Comparison of ENCODE assay signal across 27 cellular contexts in the genomic region with DNA sequence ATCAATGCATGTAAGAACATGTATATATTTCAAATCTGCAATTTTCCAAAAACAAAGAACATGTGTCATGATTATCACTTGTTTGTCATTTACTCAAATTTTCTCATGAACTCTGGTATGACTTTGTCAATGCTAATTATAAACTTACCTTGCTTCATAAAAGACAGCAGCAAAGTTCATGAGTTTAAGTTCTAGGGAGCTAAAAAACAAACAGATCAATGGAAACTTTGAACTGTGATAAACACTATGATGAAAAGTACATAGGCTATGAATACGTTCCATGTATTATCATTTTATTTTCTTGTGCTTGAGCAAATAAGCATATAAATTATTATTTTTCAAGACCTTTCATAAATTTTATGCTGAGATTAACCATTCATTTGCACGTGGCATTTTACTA.
"Had no signal": no experiment of that assay in that cellular context is flagged by ENCODE, and none has a peak within 500 bp of the region (broad histone marks: within the 10 kb centered on the region; RNA-seq: fewer than 3 reads in every experiment).

No MANE protein-coding gene starts in this region.

- H3K9me3 ChIP-seq: suprapubic skin, testis, thoracic aorta, thyroid gland, tibial artery, tibial nerve, transverse colon, upper lobe of left lung, upper lobe of right lung, uterus, vagina had no signal

- H3K4me1 ChIP-seq: stomach, suprapubic skin, testis, thyroid gland, tibial artery, tibial nerve, transverse colon, upper lobe of left lung, upper lobe of right lung, uterus, vagina had no signal

- FAIRE-seq: urothelium cell line had no signal

- H3K4me3 ChIP-seq: stomach, suprapubic skin, testis, thoracic aorta, thyroid gland, tibial artery, tibial nerve, transverse colon, upper lobe of left lung, upper lobe of right lung, uterus, vagina had no signal

- DNase-seq: stimulated activated CD4-positive, alpha-beta T cell treated with anti-CD3 and anti-CD28 coated beads, Interleukin-2, amount 100 ng/mL, for 48 hours; stimulated activated CD4-positive, alpha-beta T cell treated with anti-CD3 and anti-CD28 coated beads, Interleukin-4, amount 100 ng/mL, for 1 hour; stimulated activated CD4-positive, alpha-beta T cell treated with anti-CD3 and anti-CD28 coated beads, Interleukin-4, amount 100 ng/mL, for 24 hours; stimulated activated CD4-positive, alpha-beta T cell treated with anti-CD3 and anti-CD28 coated beads, Interleukin-4, amount 100 ng/mL, for 4 hours; stimulated activated CD8-positive, alpha-beta memory T cell treated with anti-CD3 and anti-CD28 coated beads, Interleukin-4, amount 100 ng/mL, for 48 hours; stimulated activated naive B cell treated with anti-CD40 and anti-IgM and Interleukin-4, amounts not matched to agents 10 μg/mL and 1 μg/mL and 100 μg/mL, for 72 hours; stimulated activated naive CD4-positive, alpha-beta T cell; stimulated activated naive CD4-positive, alpha-beta T cell treated with Interleukin-2 at 50 U/mL for 16 hours; stimulated activated naive CD8-positive, alpha-beta T cell treated with anti-CD3 and anti-CD28 coated beads, Interleukin-15, amount 100 ng/mL, for 72 hours; stimulated activated naive CD8-positive, alpha-beta T cell treated with anti-CD3 and anti-CD28 coated beads, Interleukin-15, Interleukin-2, amounts not matched to agents 100 U/mL and 50 U/mL, for 24 hours; stomach; substantia nigra; testis; thyroid gland; tibial artery; transverse colon; trophoblast cell; upper lobe of left lung; upper lobe of right lung; uterus had no signal

- H3K27ac ChIP-seq: stomach, suprapubic skin, testis, thoracic aorta, thyroid gland, tibial artery, tibial nerve, transverse colon, upper lobe of left lung, upper lobe of right lung, uterus, vagina had no signal

- H3K27me3 ChIP-seq: stomach, suprapubic skin, testis, thyroid gland, tibial artery, tibial nerve, transverse colon, upper lobe of left lung, upper lobe of right lung, uterus, vagina had no signal

- H3K36me3 ChIP-seq: stomach, suprapubic skin, thoracic aorta, thyroid gland, tibial artery, tibial nerve, transverse colon, upper lobe of left lung, upper lobe of right lung, uterus, vagina had no signal

- ATAC-seq: stimulated activated effector memory CD8-positive, alpha-beta T cell treated with anti-CD3 and anti-CD28 coated beads, Interleukin-12 subunit alpha, Interleukin-12 subunit beta, amount 100 ng/mL, for 72 hours; stimulated activated memory B cell treated with anti-CD40 and anti-IgM and Interleukin-4, amounts not matched to agents 10 μg/mL and 1 μg/mL and 100 μg/mL, for 72 hours; stimulated activated naive B cell treated with anti-CD40 and anti-IgM and Interleukin-4, amounts not matched to agents 10 μg/mL and 1 μg/mL and 100 μg/mL, for 72 hours; stimulated activated naive CD8-positive, alpha-beta T cell treated with anti-CD3 and anti-CD28 coated beads, Interleukin-15, amount 100 ng/mL, for 72 hours; stimulated activated naive CD8-positive, alpha-beta T cell treated with anti-CD3 and anti-CD28 coated beads, Interleukin-15, Interleukin-2, amounts not matched to agents 100 U/mL and 50 U/mL, for 24 hours; upper lobe of right lung had no signal
